20 cellular contexts compared by ENCODE assay signal in genomic region chr14:99350751-99351150, GRCh38.
"Had no signal": no experiment of that assay in that cellular context is flagged by ENCODE, and none has a peak within 500 bp of the region (broad histone marks: within the 10 kb centered on the region; RNA-seq: fewer than 3 reads in every experiment).

No MANE protein-coding gene starts in this region.

- H3K27me3 ChIP-seq: body of pancreas, colonic mucosa, foreskin keratinocyte, neural progenitor cell had no signal

- H3K9me3 ChIP-seq: body of pancreas, colonic mucosa had no signal

- ATAC-seq: activated T-cell treated with anti-CD3 and anti-CD28 coated beads, Interleukin-2, amount 50 U/mL, for 72 hours; body of pancreas; esophagus mucosa; foreskin keratinocyte; left cardiac atrium had no signal

- H3K4me3 ChIP-seq: body of pancreas, colonic mucosa, lung, neural progenitor cell, tibial artery had no signal

- DNase-seq: activated CD4-positive, alpha-beta T cell treated with anti-CD3 and anti-CD28 coated beads, Interleukin-2, amount 10 ng/mL, durations not matched to agents 7 days and 5 days; activated CD8-positive, alpha-beta memory T cell treated with anti-CD3 and anti-CD28 coated beads, Interleukin-2, amount 50 U/mL, for 48 hours; activated naive CD8-positive, alpha-beta T cell treated with anti-CD3 and anti-CD28 coated beads for 36 hours; activated T-cell treated with anti-CD3 and anti-CD28 coated beads, Interleukin-2, amount 50 U/mL, for 72 hours; body of pancreas; caudate nucleus; colonic mucosa; foreskin keratinocyte; immature natural killer cell; left cardiac atrium; naive B cell; small intestine; stimulated activated CD4-positive, alpha-beta T cell treated with anti-CD3 and anti-CD28 coated beads, Interleukin-4, amount 100 ng/mL, for 24 hours; stimulated activated naive CD4-positive, alpha-beta T cell; SW 1271; tibial artery had no signal

- H3K4me1 ChIP-seq: colonic mucosa, foreskin keratinocyte, neural progenitor cell, parathyroid adenoma, tibial artery had no signal

- H3K27ac ChIP-seq: body of pancreas, colonic mucosa, foreskin keratinocyte, neural progenitor cell, parathyroid adenoma, tibial artery had no signal

- H3K36me3 ChIP-seq: colonic mucosa, neural progenitor cell, tibial artery had no signal
